Comparison of ENCODE assay signal across 1 cellular context in genomic region chr3:128402998-128403397, GRCh38.
TF ChIP-seq lines count a peak whose summit lies in the region.

No MANE protein-coding gene starts in this region.

TF ChIP-seq in H1, 55 proteins besides CTCF, POLR2A, EP300 and RAD21 (continued from another document):
- no peak for TF ChIP-seq CHD7 (IDR thresholded peaks at IDR 0.05; ENCODE audit: insufficient replicate concordance, low read length)
- TF ChIP-seq RNF2 (IDR thresholded peaks at IDR 0.05; ENCODE audit: borderline replicate concordance, low read depth, low read length, missing control alignments, poor library complexity, severe bottlenecking): no peak
- no peak for TF ChIP-seq BACH1 (IDR thresholded peaks at IDR 0.05; ENCODE audit: low read length)
- no peak for TF ChIP-seq KDM4A (IDR thresholded peaks at IDR 0.05; ENCODE audit: low read depth, low read length, severe bottlenecking)
- TF ChIP-seq BRCA1 (IDR thresholded peaks at IDR 0.05; ENCODE audit: low read depth, low read length): no peak
